In genomic region chr4:37827802-37828321, GRCh38 we compare ENCODE assay signal across 8 cellular contexts. TPM values are rescaled to one million over a fixed set of nuclear protein-coding genes. Genes with fewer than 3 reads are reported as not detected.
DNase-seq lines count a peak whose midpoint lies in the region; ATAC-seq and TF ChIP-seq lines count a peak whose summit lies in the region.

No MANE protein-coding gene starts in this region.

- POLR2A ChIA-PET in CD4-positive, alpha-beta memory T cell (lab: Charles Lee; ENCODE audit: partially characterized antibody), result interaction anchor here (1.5 kb wide), 1 partner anchor 26 kb away, joined by 4 read pairs; no protein-coding TSS in a partner anchor

- no peaks in the 10 kb centered on the region for H3K27me3 Mint-ChIP-seq in CD4-positive, alpha-beta memory T cell
- peaks cover 29% of the 10 kb centered on the region for H3K27me3 Mint-ChIP-seq in nephron progenitor cell (ENCODE audit: low read depth, poor library complexity)

- ATAC-seq in HG02885 (IDR thresholded peaks at IDR 0.05; ENCODE audit: poor library complexity, unreplicated experiment), result no peak
- ATAC-seq in HG03196 (IDR thresholded peaks at IDR 0.05; ENCODE audit: unreplicated experiment), result no peak

- TF ChIP-seq POLR2A in prostate gland (IDR thresholded peaks at IDR 0.05), result no peak

- H3K4me3 ChIP-seq in CD4-positive, alpha-beta memory T cell (ENCODE audit: low read length in 2 of 2), result peak overlapping the region in 1 of 2 donors; percentile 98
- peak overlapping the region; percentile 91 to 96 for H3K4me3 ChIP-seq in duodenal mucosa (ENCODE audit: low read depth in 1 of 2, low read length in 2 of 2)
- peak overlapping the region in 1 of 2 donors; percentile 87 for H3K4me3 ChIP-seq in prostate gland

- H3K9ac ChIP-seq in duodenal mucosa (ENCODE audit: low read depth in 1 of 2, low read length in 2 of 2), result peak overlapping the region in 1 of 2 donors; percentile 87

- no peak for DNase-seq in CD4-positive, alpha-beta memory T cell
- DNase-seq in NCI-H226 (peak; percentile 43), nephron progenitor cell (no peak), prostate gland (ENCODE audit: low spot score) (no peak), HuH-7 (ENCODE audit: low spot score) (no peak)

- WGBS in prostate gland, result 69% methylated on average over 1 of the region's 1 CpG

- H3K4me3 Mint-ChIP-seq in CD4-positive, alpha-beta memory T cell, result peak overlapping the region; percentile 93 to 99 (median 97)
- peak overlapping the region; percentile 89 for H3K4me3 Mint-ChIP-seq in nephron progenitor cell

- peak overlapping the region in 5 of 7 donors; percentile 87 to 97 (median 95) for H3K27ac Mint-ChIP-seq in CD4-positive, alpha-beta memory T cell
- H3K27ac Mint-ChIP-seq in nephron progenitor cell, result no peak overlapping the region

- peaks cover 7% of the 10 kb centered on the region for H3K36me3 ChIP-seq in CD4-positive, alpha-beta memory T cell (ENCODE audit: insufficient read depth, low read length)
- H3K36me3 ChIP-seq in duodenal mucosa (ENCODE audit: control insufficient read depth in 1 of 2, insufficient read depth in 2 of 2, low read length in 2 of 2), result peaks cover 4 to 22% of the 10 kb centered on the region in 2 donors
- no peaks in the 10 kb centered on the region for H3K36me3 ChIP-seq in prostate gland

- intact Hi-C loops in CD4-positive, alpha-beta memory T cell (cut with micrococcal nuclease), result loop anchor here (2.0 kb wide), 1 partner anchor 25 kb away; no protein-coding TSS in a partner anchor
- intact Hi-C loops in prostate gland (cut with DNase I), result loop anchor here (2.0 to 5.0 kb wide), 3 partner anchors 25 to 149 kb away; partner anchors contain the start of gene TBC1D1

- no peak for TF ChIP-seq CTCF in nephron progenitor cell (IDR thresholded peaks at IDR 0.05)
- no peak for TF ChIP-seq CTCF in prostate gland (IDR thresholded peaks at IDR 0.05)

- no peaks in the 10 kb centered on the region for H3K27me3 ChIP-seq in CD4-positive, alpha-beta memory T cell (ENCODE audit: insufficient read depth, low read length)
- no peaks in the 10 kb centered on the region for H3K27me3 ChIP-seq in duodenal mucosa (ENCODE audit: control insufficient read depth in 1 of 2, insufficient read depth in 2 of 2, low read length in 2 of 2)
- no peaks in the 10 kb centered on the region for H3K27me3 ChIP-seq in prostate gland (replicated peaks; ENCODE audit: insufficient read depth)

- H3K4me1 ChIP-seq in CD4-positive, alpha-beta memory T cell (ENCODE audit: insufficient read depth, low read length), result peaks cover 23% of the 10 kb centered on the region
- H3K4me1 ChIP-seq in duodenal mucosa (ENCODE audit: control insufficient read depth in 1 of 2, insufficient read depth in 2 of 2, low read length in 2 of 2) (peaks cover 22% of the 10 kb centered on the region in 2 donors), prostate gland (replicated peaks) (no peaks in the 10 kb centered on the region)

- H3K36me3 Mint-ChIP-seq in CD4-positive, alpha-beta memory T cell, result peaks cover 29 to 48% of the 10 kb centered on the region in 2 donors
- peaks cover 32% of the 10 kb centered on the region for H3K36me3 Mint-ChIP-seq in nephron progenitor cell (ENCODE audit: low read depth)

- H3K4me1 Mint-ChIP-seq in CD4-positive, alpha-beta memory T cell, result peaks cover 23 to 55% (median 37%) of the 10 kb centered on the region in 4 donors
- peaks cover 35% of the 10 kb centered on the region for H3K4me1 Mint-ChIP-seq in nephron progenitor cell

- CTCF ChIA-PET in CD4-positive, alpha-beta memory T cell (lab: Charles Lee; ENCODE audit: partially characterized antibody), result no interaction called here

- peak overlapping the region; percentile 69 for H3K27ac ChIP-seq in CD4-positive, alpha-beta memory T cell (ENCODE audit: low read depth, low read length)
- H3K27ac ChIP-seq in duodenal mucosa (ENCODE audit: low read depth, low read length) (no peak overlapping the region), prostate gland (peak overlapping the region in 1 of 2 donors; percentile 83)

- H3K9me3 Mint-ChIP-seq in CD4-positive, alpha-beta memory T cell, result no peaks in the 10 kb centered on the region
- H3K9me3 Mint-ChIP-seq in nephron progenitor cell, result no peaks in the 10 kb centered on the region

- no peaks in the 10 kb centered on the region for H3K9me3 ChIP-seq in CD4-positive, alpha-beta memory T cell (ENCODE audit: control insufficient read depth in 1 of 2, low read length in 2 of 2)
- no peaks in the 10 kb centered on the region for H3K9me3 ChIP-seq in duodenal mucosa (ENCODE audit: control insufficient read depth in 1 of 2, low read length in 2 of 2)
- no peaks in the 10 kb centered on the region for H3K9me3 ChIP-seq in prostate gland

RNA-seq across cellular contexts. Expression of gene PGM2, which starts 1.4 kb away (rescaled TPM):
- total RNA-seq in CD4-positive, alpha-beta memory T cell, result 10 to 100 TPM; 16.9 to 18.4 TPM
- 10 to 100 TPM; 20.0 to 20.5 TPM for polyA plus RNA-seq in CD4-positive, alpha-beta memory T cell
- total RNA-seq in prostate gland, result 10 to 100 TPM; 23.2 to 25.3 TPM
